19 cellular contexts compared by ENCODE assay signal in the genomic region with DNA sequence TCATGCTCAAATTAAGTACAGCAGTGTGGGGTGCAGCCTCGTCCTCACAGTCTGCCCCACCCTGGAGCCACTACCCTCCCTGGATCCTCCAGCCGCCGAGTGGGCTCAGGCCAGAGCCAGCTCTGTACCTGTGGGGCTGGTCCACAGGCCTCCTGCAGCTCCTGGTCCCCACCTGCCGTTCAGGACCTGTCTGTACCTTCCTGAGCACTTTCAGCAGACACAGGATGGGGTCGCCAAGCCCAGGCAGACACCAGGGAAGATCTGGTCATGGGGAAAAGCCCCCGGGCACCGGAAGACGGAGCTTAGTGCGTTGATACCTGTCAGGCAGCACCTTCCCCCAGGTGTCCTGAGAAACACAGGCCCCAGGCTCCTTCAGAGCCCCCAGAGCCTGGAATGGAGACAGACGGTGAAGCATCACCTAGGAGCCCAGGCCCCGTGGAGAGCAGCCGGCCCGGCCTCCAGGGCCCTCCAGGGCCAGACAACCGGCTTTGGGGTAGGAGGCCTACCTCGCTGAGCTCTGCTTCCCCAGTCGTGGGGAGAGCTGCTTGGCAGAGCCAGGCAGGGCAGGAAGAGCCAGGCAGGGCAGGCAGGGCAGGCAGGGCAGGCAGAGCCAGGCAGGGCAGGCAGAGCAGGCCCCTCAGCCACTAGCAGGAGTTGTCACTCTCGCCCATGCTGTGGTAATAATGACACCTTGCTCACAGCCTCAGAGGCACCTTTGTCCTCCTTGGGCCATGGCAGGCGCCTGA. TPM values are rescaled to one million over a fixed set of nuclear protein-coding genes. Genes with fewer than 3 reads are reported as not detected.
DNase-seq lines count a peak whose midpoint lies in the region; ATAC-seq and TF ChIP-seq lines count a peak whose summit lies in the region.
"Had no signal": no experiment of that assay in that cellular context is flagged by ENCODE, and none has a peak within 500 bp of the region (broad histone marks: within the 10 kb centered on the region; RNA-seq: fewer than 3 reads in every experiment).

No MANE protein-coding gene starts in this region.

- H3K9me3 ChIP-seq in T-helper 17 cell (ENCODE audit: control insufficient read depth, low read length, poor library complexity, severe bottlenecking): no peaks in the 10 kb centered on the region
- no peaks in the 10 kb centered on the region for H3K9me3 ChIP-seq in right lobe of liver
- H3K9me3 ChIP-seq in suprapubic skin: no peaks in the 10 kb centered on the region

- TF ChIP-seq CTCF in right lobe of liver (IDR thresholded peaks at IDR 0.05) (no peak), suprapubic skin (IDR thresholded peaks at IDR 0.05) (no peak), WTC11 (IDR thresholded peaks at IDR 0.05) (no peak)

- peak overlapping the region; percentile 51 for H3K27ac Mint-ChIP-seq in T-helper 17 cell
- no peak overlapping the region for H3K27ac Mint-ChIP-seq in WTC11
- H3K27ac Mint-ChIP-seq: stimulated activated naive CD8-positive, alpha-beta T cell treated with anti-CD3 and anti-CD28 coated beads, Interleukin-15, Interleukin-2, amounts not matched to agents 100 ng/mL and 50 ng/mL, for 24 hours had no signal

- H3K4me3 Mint-ChIP-seq in T-helper 17 cell (no peak overlapping the region), WTC11 (no peak overlapping the region)
- H3K4me3 Mint-ChIP-seq: CD8-positive, alpha-beta memory T cell; stimulated activated naive CD8-positive, alpha-beta T cell treated with anti-CD3 and anti-CD28 coated beads, Interleukin-15, Interleukin-2, amounts not matched to agents 100 ng/mL and 50 ng/mL, for 24 hours had no signal

- H3K4me1 ChIP-seq in right lobe of liver (peaks cover 0 to 7% (median 0%) of the 10 kb centered on the region in 4 donors), suprapubic skin (peaks cover 41% of the 10 kb centered on the region)

- H3K27ac ChIP-seq in right lobe of liver: no peak overlapping the region
- peak overlapping the region; percentile 54 for H3K27ac ChIP-seq in suprapubic skin
- H3K27ac ChIP-seq: brain microvascular endothelial cell, WERI-Rb-1 had no signal

- ATAC-seq in activated CD4-positive, CD25-positive, alpha-beta regulatory T cell treated with anti-CD3 and anti-CD28 coated beads, Interleukin-2, amount 50 U/mL, for 24 hours: no peak
- ATAC-seq in T-helper 17 cell: no peak
- no peak for ATAC-seq in right lobe of liver
- ATAC-seq in WTC11: no peak

- no peaks in the 10 kb centered on the region for H3K27me3 ChIP-seq in right lobe of liver
- no peaks in the 10 kb centered on the region for H3K27me3 ChIP-seq in suprapubic skin
- H3K27me3 ChIP-seq: brain microvascular endothelial cell had no signal

- H3K4me1 Mint-ChIP-seq in T-helper 17 cell (peaks cover 7% of the 10 kb centered on the region), WTC11 (no peaks in the 10 kb centered on the region)

- H3K4me3 ChIP-seq in right lobe of liver (no peak overlapping the region), suprapubic skin (no peak overlapping the region)

- H3K36me3 Mint-ChIP-seq in T-helper 17 cell (ENCODE audit: low read depth) (no peaks in the 10 kb centered on the region), WTC11 (no peaks in the 10 kb centered on the region)
- H3K36me3 Mint-ChIP-seq: CD8-positive, alpha-beta memory T cell had no signal

- intact Hi-C loops in right lobe of liver (cut with DNase I): no loop called here

- H3K36me3 ChIP-seq in right lobe of liver (no peaks in the 10 kb centered on the region), suprapubic skin (no peaks in the 10 kb centered on the region)
- H3K36me3 ChIP-seq: brain microvascular endothelial cell, WERI-Rb-1 had no signal

- TF ChIP-seq POLR2A in right lobe of liver (IDR thresholded peaks at IDR 0.05) (no peak), suprapubic skin (IDR thresholded peaks at IDR 0.05) (no peak)

- peak; percentile 31 for DNase-seq in activated CD4-positive, CD25-positive, alpha-beta regulatory T cell treated with anti-CD3 and anti-CD28 coated beads, Interleukin-2, amount 50 U/mL, for 72 hours
- DNase-seq in T-helper 17 cell: peak in 1 of 3 donors; percentile 2
- peak in 2 of 3 donors; percentile 27 to 35 for DNase-seq in right lobe of liver
- peak in 1 of 2 donors; percentile 72 for DNase-seq in suprapubic skin (ENCODE audit: low spot score in 2 of 2)
- DNase-seq in NAMALWA (ENCODE audit: low spot score): no peak
- DNase-seq in stimulated activated CD4-positive, alpha-beta T cell treated with anti-CD3 and anti-CD28 coated beads, Interleukin-15, amount 100 ng/mL, for 24 hours: no peak
- DNase-seq in WTC11 (ENCODE audit: low spot score): no peak
- DNase-seq: activated gamma-delta T cell treated with Interleukin-2 at 50 U/mL for 16 hours; CD8-positive, alpha-beta memory T cell; effector CD8-positive, alpha-beta T cell; mesendoderm; NCI-H1105; NCI-H446; nucleus accumbens; WERI-Rb-1 had no signal

- POLR2A ChIA-PET in WTC11 (lab: Charles Lee): no interaction called here

- CTCF ChIA-PET in WTC11 (lab: Charles Lee): interaction anchor here (1.0 to 3.8 kb wide), 2 partner anchors 109 to 114 kb away, joined by 3 to 29 read pairs; no protein-coding TSS in a partner anchor

- H3K27me3 Mint-ChIP-seq in T-helper 17 cell: no peaks in the 10 kb centered on the region
- no peaks in the 10 kb centered on the region for H3K27me3 Mint-ChIP-seq in WTC11 (ENCODE audit: low read depth)
- H3K27me3 Mint-ChIP-seq: CD8-positive, alpha-beta memory T cell; stimulated activated naive CD8-positive, alpha-beta T cell treated with anti-CD3 and anti-CD28 coated beads, Interleukin-15, Interleukin-2, amounts not matched to agents 100 ng/mL and 50 ng/mL, for 24 hours had no signal

- H3K9me3 Mint-ChIP-seq in WTC11: no peaks in the 10 kb centered on the region
- H3K9me3 Mint-ChIP-seq: CD8-positive, alpha-beta memory T cell; stimulated activated naive CD8-positive, alpha-beta T cell treated with anti-CD3 and anti-CD28 coated beads, Interleukin-15, Interleukin-2, amounts not matched to agents 100 ng/mL and 50 ng/mL, for 24 hours had no signal

- 40% methylated on average over 1 of the region's 18 CpGs for WGBS in right lobe of liver (ENCODE audit: insufficient coverage, low coverage, low lambda C conversion rate, missing lambda C conversion rate)
- no CpG with 5 or more reads among the region's 18 CpGs for WGBS in suprapubic skin

- no peak for TF ChIP-seq EP300 in suprapubic skin (IDR thresholded peaks at IDR 0.05)

TF ChIP-seq in WTC11, 78 proteins besides CTCF, POLR2A, EP300 and RAD21 (continues in another document):
- TF ChIP-seq SP1 (CRISPR knock-in tag; conservative IDR thresholded peaks at IDR 0.05) (no peak), MXD4 (CRISPR knock-in tag; IDR thresholded peaks at IDR 0.05; ENCODE audit: borderline replicate concordance) (no peak), MYBL2 (CRISPR knock-in tag; IDR thresholded peaks at IDR 0.05) (no peak), NR1H2 (CRISPR knock-in tag; IDR thresholded peaks at IDR 0.05) (no peak), CREM (CRISPR knock-in tag; IDR thresholded peaks at IDR 0.05) (no peak), SMAD4 (CRISPR knock-in tag; IDR thresholded peaks at IDR 0.05) (no peak), GTF2I (CRISPR knock-in tag; conservative IDR thresholded peaks at IDR 0.05) (no peak), CREB1 (CRISPR knock-in tag; IDR thresholded peaks at IDR 0.05) (no peak), ZNF423 (CRISPR knock-in tag; IDR thresholded peaks at IDR 0.05) (no peak)
- TF ChIP-seq, protein P1, sequence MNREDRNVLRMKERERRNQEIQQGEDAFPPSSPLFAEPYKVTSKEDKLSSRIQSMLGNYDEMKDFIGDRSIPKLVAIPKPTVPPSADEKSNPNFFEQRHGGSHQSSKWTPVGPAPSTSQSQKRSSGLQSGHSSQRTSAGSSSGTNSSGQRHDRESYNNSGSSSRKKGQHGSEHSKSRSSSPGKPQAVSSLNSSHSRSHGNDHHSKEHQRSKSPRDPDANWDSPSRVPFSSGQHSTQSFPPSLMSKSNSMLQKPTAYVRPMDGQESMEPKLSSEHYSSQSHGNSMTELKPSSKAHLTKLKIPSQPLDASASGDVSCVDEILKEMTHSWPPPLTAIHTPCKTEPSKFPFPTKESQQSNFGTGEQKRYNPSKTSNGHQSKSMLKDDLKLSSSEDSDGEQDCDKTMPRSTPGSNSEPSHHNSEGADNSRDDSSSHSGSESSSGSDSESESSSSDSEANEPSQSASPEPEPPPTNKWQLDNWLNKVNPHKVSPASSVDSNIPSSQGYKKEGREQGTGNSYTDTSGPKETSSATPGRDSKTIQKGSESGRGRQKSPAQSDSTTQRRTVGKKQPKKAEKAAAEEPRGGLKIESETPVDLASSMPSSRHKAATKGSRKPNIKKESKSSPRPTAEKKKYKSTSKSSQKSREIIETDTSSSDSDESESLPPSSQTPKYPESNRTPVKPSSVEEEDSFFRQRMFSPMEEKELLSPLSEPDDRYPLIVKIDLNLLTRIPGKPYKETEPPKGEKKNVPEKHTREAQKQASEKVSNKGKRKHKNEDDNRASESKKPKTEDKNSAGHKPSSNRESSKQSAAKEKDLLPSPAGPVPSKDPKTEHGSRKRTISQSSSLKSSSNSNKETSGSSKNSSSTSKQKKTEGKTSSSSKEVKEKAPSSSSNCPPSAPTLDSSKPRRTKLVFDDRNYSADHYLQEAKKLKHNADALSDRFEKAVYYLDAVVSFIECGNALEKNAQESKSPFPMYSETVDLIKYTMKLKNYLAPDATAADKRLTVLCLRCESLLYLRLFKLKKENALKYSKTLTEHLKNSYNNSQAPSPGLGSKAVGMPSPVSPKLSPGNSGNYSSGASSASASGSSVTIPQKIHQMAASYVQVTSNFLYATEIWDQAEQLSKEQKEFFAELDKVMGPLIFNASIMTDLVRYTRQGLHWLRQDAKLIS (CRISPR knock-in tag; IDR thresholded peaks at IDR 0.05; ENCODE audit: borderline replicate concordance): no peak
- TF ChIP-seq, protein P2, sequence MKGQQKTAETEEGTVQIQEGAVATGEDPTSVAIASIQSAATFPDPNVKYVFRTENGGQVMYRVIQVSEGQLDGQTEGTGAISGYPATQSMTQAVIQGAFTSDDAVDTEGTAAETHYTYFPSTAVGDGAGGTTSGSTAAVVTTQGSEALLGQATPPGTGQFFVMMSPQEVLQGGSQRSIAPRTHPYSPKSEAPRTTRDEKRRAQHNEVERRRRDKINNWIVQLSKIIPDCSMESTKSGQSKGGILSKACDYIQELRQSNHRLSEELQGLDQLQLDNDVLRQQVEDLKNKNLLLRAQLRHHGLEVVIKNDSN (CRISPR knock-in tag; IDR thresholded peaks at IDR 0.05): no peak

RNA-seq across cellular contexts. Expression of a gene that starts 9.8 kb away (rescaled TPM):
- total RNA-seq in T-helper 17 cell: 10 to 100 TPM; 65.7 to 93.2 TPM
- 1 to 10 TPM in 1 of 6 experiments, under 1 TPM in 3, not detected in 2; 0.24 to 1.2 (median 0.63) TPM for total RNA-seq in right lobe of liver
- 1 to 10 TPM in 1 of 4 donors, under 1 TPM in 1, not detected in 2; 0.26 to 4.3 TPM for total RNA-seq in suprapubic skin
- total RNA-seq in WTC11 (2021): 0.39 TPM in 1 of 3 replicates, not detected in the others
- total RNA-seq: A673 had no signal

RNA-seq across cellular contexts. Expression of a gene that starts 9.9 kb away (rescaled TPM):
- total RNA-seq in T-helper 17 cell: 10 to 100 TPM; 50.1 to 89.1 TPM
- total RNA-seq in right lobe of liver: under 1 TPM; 0.25 to 0.51 (median 0.39) TPM
- total RNA-seq in suprapubic skin: 1 to 10 TPM in 2 of 4 donors, not detected in 2; 1.2 to 2.5 TPM
- 0.11 to 0.24 TPM in 2 of 3 replicates, not detected in the other for total RNA-seq in WTC11 (2021)
- total RNA-seq: A673 had no signal

RNA-seq across cellular contexts. Expression of a gene that starts 41.2 kb away (rescaled TPM):
- total RNA-seq in T-helper 17 cell (under 1 TPM in 1 of 2 donors, not detected in 1; 0.18 TPM), right lobe of liver (under 1 TPM; 0.42 to 0.81 (median 0.64) TPM), suprapubic skin (10 to 100 TPM; 11.4 to 18.0 (median 15.9) TPM), WTC11 (2021) (0.24 to 0.73 TPM (median 0.64 TPM) in 3 replicates)
- total RNA-seq: A673 had no signal

Comparison
In these comparisons a context has a peak if more than half of its experiments do, and no peak if none do; other contexts are left out.
1. DNase-seq: peak in activated CD4-positive, CD25-positive, alpha-beta regulatory T cell treated with anti-CD3 and anti-CD28 coated beads, Interleukin-2, amount 50 U/mL, for 72 hours (single experiment) and right lobe of liver (2 of 3); none in NAMALWA (single experiment), stimulated activated CD4-positive, alpha-beta T cell treated with anti-CD3 and anti-CD28 coated beads, Interleukin-15, amount 100 ng/mL, for 24 hours (single experiment) and WTC11 (single experiment).
2. RNA of a gene that starts 9.8 kb away (total RNA-seq): 65.7 to 93.2 TPM in T-helper 17 cell; 0.24 to 1.2 TPM in right lobe of liver, 0.26 to 4.3 TPM in suprapubic skin and 0.39 TPM in WTC11; every median in the first group is over 10 times any median in the second.
3. RNA of a gene that starts 9.9 kb away (total RNA-seq): 50.1 to 89.1 TPM in T-helper 17 cell; 1.2 to 2.5 TPM in suprapubic skin, 0.25 to 0.51 TPM in right lobe of liver and 0.11 to 0.24 TPM in WTC11; every median in the first group is over 10 times any median in the second.